3 cellular contexts compared by ENCODE assay signal in genomic region chr4:31139767-31140166, GRCh38.
"Had no signal": no experiment of that assay in that cellular context is flagged by ENCODE, and none has a peak within 500 bp of the region (broad histone marks: within the 10 kb centered on the region; RNA-seq: fewer than 3 reads in every experiment).

No MANE protein-coding gene starts in this region.

- ATAC-seq: GM12878 had no signal

- DNase-seq: GDM1, GF-D8 had no signal

- H3K4me3 ChIP-seq: GM12878 had no signal
